In the genomic region with DNA sequence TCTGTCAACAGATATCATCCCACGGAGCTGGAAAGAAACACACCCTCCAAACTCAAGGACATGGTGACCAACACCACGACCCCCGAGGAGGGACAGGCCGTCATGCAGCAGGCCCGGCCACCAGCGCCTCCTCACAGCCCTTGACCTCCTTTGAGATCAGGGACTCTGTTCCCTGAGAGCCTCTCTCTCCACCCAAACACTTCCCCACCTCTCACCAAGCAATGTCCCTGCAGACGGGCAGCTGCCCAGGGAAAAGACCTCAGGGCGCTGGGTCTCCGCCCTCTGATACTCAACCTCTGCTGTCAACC, we compare ENCODE assay signal across 14 cellular contexts. TPM values are rescaled to one million over a fixed set of nuclear protein-coding genes. Genes with fewer than 3 reads are reported as not detected.
DNase-seq lines count a peak whose midpoint lies in the region; ATAC-seq, FAIRE-seq and TF ChIP-seq lines count a peak whose summit lies in the region.
"Had no signal": no experiment of that assay in that cellular context is flagged by ENCODE, and none has a peak within 500 bp of the region (broad histone marks: within the 10 kb centered on the region; RNA-seq: fewer than 3 reads in every experiment).

No MANE protein-coding gene starts in this region.

- peaks cover 0 to 4% of the 10 kb centered on the region in 2 donors for H3K9me3 Mint-ChIP-seq in activated naive CD4-positive, alpha-beta T cell treated with anti-CD3 and anti-CD28 coated beads, Interleukin-2, amount 50 U/mL, for 72 hours

- no peak for TF ChIP-seq POLR2A in suprapubic skin (IDR thresholded peaks at IDR 0.05)

- no peaks in the 10 kb centered on the region for H3K79me2 ChIP-seq in keratinocyte (ENCODE audit: control insufficient read depth, insufficient read depth, low read length)

- dilution Hi-C loops in keratinocyte (cut with MboI; ENCODE audit: extremely low pct_ligation_motif_present, low sequenced_read_pairs) = no loop called here

- no peak for ATAC-seq in activated naive CD4-positive, alpha-beta T cell treated with anti-CD3 and anti-CD28 coated beads, Interleukin-2, amount 50 U/mL, for 72 hours
- no peak for ATAC-seq in omental fat pad (ENCODE audit: low FRiP score)
- no peak for ATAC-seq in GM18907 (IDR thresholded peaks at IDR 0.05; ENCODE audit: unreplicated experiment)

- 92% methylated on average over 9 of the region's 9 CpGs for WGBS in suprapubic skin

- H3K4me3 ChIP-seq in SJSA1 (no peak overlapping the region), keratinocyte (ENCODE audit: control insufficient read depth in 2 of 3, extremely low read depth in 1 of 3, insufficient read depth in 2 of 3, low read depth in 1 of 3, low read length in 3 of 3) (peak overlapping the region in 1 of 3 experiments; percentile 59), suprapubic skin (peak overlapping the region; percentile 20)

- H2AFZ ChIP-seq in keratinocyte (ENCODE audit: control insufficient read depth, low read length) = peak overlapping the region; percentile 56

- H3K9me1 ChIP-seq in keratinocyte (ENCODE audit: control insufficient read depth, extremely low read depth, insufficient read depth, low read length) = no peaks in the 10 kb centered on the region

- H3K27ac Mint-ChIP-seq in activated naive CD4-positive, alpha-beta T cell treated with anti-CD3 and anti-CD28 coated beads, Interleukin-2, amount 50 U/mL, for 72 hours = peak overlapping the region; percentile 44 to 47
- H3K27ac Mint-ChIP-seq: progenitor cell of endocrine pancreas had no signal

- no peak overlapping the region for H3K4me2 ChIP-seq in keratinocyte (ENCODE audit: control insufficient read depth, extremely low read depth, insufficient read depth, low read depth, low read length)

- no peak for FAIRE-seq in keratinocyte (lab: Jason Lieb, UNC)
- FAIRE-seq: RCC 7860 had no signal

- TF ChIP-seq CTCF in keratinocyte (optimal IDR thresholded peaks at IDR 0.05 in 1 of 3, IDR thresholded peaks at IDR 0.05 in 1 of 3, conservative IDR thresholded peaks at IDR 0.05 in 1 of 3; ENCODE audit: extremely low read depth in 1 of 3, insufficient read depth in 2 of 3, low read length in 3 of 3) (no peak), suprapubic skin (IDR thresholded peaks at IDR 0.05) (no peak), omental fat pad (IDR thresholded peaks at IDR 0.05) (no peak)

- H3K9ac ChIP-seq in keratinocyte (ENCODE audit: control insufficient read depth, extremely low read depth, insufficient read depth, low read length) = no peak overlapping the region

- TF ChIP-seq EP300 in suprapubic skin (IDR thresholded peaks at IDR 0.05) = no peak

- H3K27ac ChIP-seq in SJSA1 (peak overlapping the region; percentile 89), keratinocyte (ENCODE audit: control insufficient read depth, insufficient read depth, low read length) (no peak overlapping the region), suprapubic skin (no peak overlapping the region)
- H3K27ac ChIP-seq: thoracic aorta had no signal

- no peaks in the 10 kb centered on the region for H3K9me3 ChIP-seq in SJSA1 (replicated peaks)
- H3K9me3 ChIP-seq in keratinocyte (ENCODE audit: control insufficient read depth, low read depth, low read length) = no peaks in the 10 kb centered on the region
- no peaks in the 10 kb centered on the region for H3K9me3 ChIP-seq in suprapubic skin
- H3K9me3 ChIP-seq: thoracic aorta had no signal

- H3K4me1 ChIP-seq in SJSA1 (replicated peaks) = peaks cover 13% of the 10 kb centered on the region
- H3K4me1 ChIP-seq in keratinocyte (ENCODE audit: control insufficient read depth, extremely low read depth, insufficient read depth, low read length) = no peaks in the 10 kb centered on the region
- peaks cover 3% of the 10 kb centered on the region for H3K4me1 ChIP-seq in suprapubic skin

- H3K36me3 Mint-ChIP-seq in activated naive CD4-positive, alpha-beta T cell treated with anti-CD3 and anti-CD28 coated beads, Interleukin-2, amount 50 U/mL, for 72 hours = no peaks in the 10 kb centered on the region

- H3K36me3 ChIP-seq in SJSA1 (no peaks in the 10 kb centered on the region), keratinocyte (ENCODE audit: control insufficient read depth in 2 of 2, extremely low read depth in 1 of 2, insufficient read depth in 2 of 2, low read length in 2 of 2) (no peaks in the 10 kb centered on the region), suprapubic skin (no peaks in the 10 kb centered on the region)
- H3K36me3 ChIP-seq: thoracic aorta had no signal

- H3K27me3 ChIP-seq in SJSA1 (replicated peaks) = no peaks in the 10 kb centered on the region
- H3K27me3 ChIP-seq in keratinocyte (ENCODE audit: control insufficient read depth, extremely low read depth, insufficient read depth, low read length) = no peaks in the 10 kb centered on the region
- H3K27me3 ChIP-seq in suprapubic skin = no peaks in the 10 kb centered on the region

- H4K20me1 ChIP-seq in keratinocyte (ENCODE audit: control insufficient read depth, extremely low read depth, insufficient read depth, low read length) = no peaks in the 10 kb centered on the region

- DNase-seq in activated naive CD4-positive, alpha-beta T cell treated with anti-CD3 and anti-CD28 coated beads, Interleukin-2, amount 50 U/mL, for 72 hours (ENCODE audit: low spot score in 2 of 2) = no peak
- DNase-seq in activated naive CD4-positive, alpha-beta T cell (lab: John Stamatoyannopoulos, UW) = no peak
- DNase-seq in SJSA1 (ENCODE audit: low read depth in 1 of 2, low spot score in 2 of 2) (peak in 1 of 2 experiments; percentile 28), keratinocyte (ENCODE audit: low read depth, low spot score) (no peak), suprapubic skin (ENCODE audit: low spot score in 2 of 2) (no peak), omental fat pad (ENCODE audit: low spot score) (no peak), COLO829 (ENCODE audit: low spot score) (no peak)
- DNase-seq: activated naive CD4-positive, alpha-beta T cell treated with Interleukin-2 at 50 U/mL for 16 hours; NCI-H2171 treated with DMSO at 0.1 percent for 48 hours had no signal

RNA-seq across cellular contexts. Expression of a gene that starts 10.0 kb away (rescaled TPM):
- under 1 TPM; 0.33 to 0.36 TPM for total RNA-seq in activated naive CD4-positive, alpha-beta T cell treated with anti-CD3 and anti-CD28 coated beads, Interleukin-2, amount 50 U/mL, for 72 hours
- not detected in 2 replicates for total RNA-seq in SJSA1 (2014; rRNA removed; shearing (Covaris generic))
- polyA plus RNA-seq in keratinocyte = 0.04 to 0.14 TPM (median 0.10 TPM) in 3 replicates
- polyA plus RNA-seq in keratinocyte (2011; ENCODE audit: low read depth) = not detected
- polyA plus RNA-seq in keratinocyte (2011; cell fraction: cytosol; rRNA removed) = 0.03 TPM in 1 of 2 replicates, not detected in the other
- 0.64 and 0.84 TPM in 2 replicates for polyA plus RNA-seq in keratinocyte (2011; cell fraction: nucleus; rRNA removed)
- polyA plus RNA-seq in keratinocyte (2012; ENCODE audit: low replicate concordance) = not detected in 2 replicates
- 0.22 to 0.23 TPM in 2 of 3 replicates, not detected in the other for polyA minus RNA-seq in keratinocyte
- not detected for polyA minus RNA-seq in keratinocyte (2011; cell fraction: cytosol; rRNA and poly(A)+ RNA removed)
- 0.42 and 1.6 TPM in 2 replicates for polyA minus RNA-seq in keratinocyte (2011; cell fraction: nucleus; rRNA and poly(A)+ RNA removed)
- total RNA-seq in suprapubic skin (10 to 100 TPM in 1 of 4 donors, 1 to 10 TPM in 2, under 1 TPM in 1; 0.18 to 12.1 (median 4.5) TPM), omental fat pad (under 1 TPM in 3 of 4 donors, not detected in 1; 0.37 to 0.88 (median 0.48) TPM)
- total RNA-seq: dermis microvascular lymphatic vessel endothelial cell had no signal

RNA-seq across cellular contexts. Expression of a gene that starts 10.6 kb away (rescaled TPM):
- total RNA-seq in activated naive CD4-positive, alpha-beta T cell treated with anti-CD3 and anti-CD28 coated beads, Interleukin-2, amount 50 U/mL, for 72 hours = 10 to 100 TPM in 1 of 2 donors, 1 to 10 TPM in 1; 9.2 to 15.3 TPM
- 19.5 and 19.7 TPM in 2 replicates for total RNA-seq in SJSA1 (2014; rRNA removed; shearing (Covaris generic))
- polyA plus RNA-seq in keratinocyte = 6.4 to 14.1 TPM (median 13.4 TPM) in 3 replicates
- polyA plus RNA-seq in keratinocyte (2011; ENCODE audit: low read depth) = 2.5 TPM
- 3.1 and 5.8 TPM in 2 replicates for polyA plus RNA-seq in keratinocyte (2011; cell fraction: cytosol; rRNA removed)
- polyA plus RNA-seq in keratinocyte (2011; cell fraction: nucleus; rRNA removed) = 31.5 and 41.6 TPM in 2 replicates
- polyA plus RNA-seq in keratinocyte (2012; ENCODE audit: low replicate concordance) = 6.2 and 9.3 TPM in 2 replicates
- 1.3 to 10.2 TPM (median 8.6 TPM) in 3 replicates for polyA minus RNA-seq in keratinocyte
- 3.1 TPM for polyA minus RNA-seq in keratinocyte (2011; cell fraction: cytosol; rRNA and poly(A)+ RNA removed)
- polyA minus RNA-seq in keratinocyte (2011; cell fraction: nucleus; rRNA and poly(A)+ RNA removed) = 7.7 and 9.4 TPM in 2 replicates
- total RNA-seq in suprapubic skin (10 to 100 TPM in 3 of 4 donors, 1 to 10 TPM in 1; 9.8 to 33.8 (median 21.4) TPM), omental fat pad (10 to 100 TPM; 11.8 to 40.8 (median 19.9) TPM)
